Comparison of ENCODE assay signal across 28 cellular contexts in the genomic region with DNA sequence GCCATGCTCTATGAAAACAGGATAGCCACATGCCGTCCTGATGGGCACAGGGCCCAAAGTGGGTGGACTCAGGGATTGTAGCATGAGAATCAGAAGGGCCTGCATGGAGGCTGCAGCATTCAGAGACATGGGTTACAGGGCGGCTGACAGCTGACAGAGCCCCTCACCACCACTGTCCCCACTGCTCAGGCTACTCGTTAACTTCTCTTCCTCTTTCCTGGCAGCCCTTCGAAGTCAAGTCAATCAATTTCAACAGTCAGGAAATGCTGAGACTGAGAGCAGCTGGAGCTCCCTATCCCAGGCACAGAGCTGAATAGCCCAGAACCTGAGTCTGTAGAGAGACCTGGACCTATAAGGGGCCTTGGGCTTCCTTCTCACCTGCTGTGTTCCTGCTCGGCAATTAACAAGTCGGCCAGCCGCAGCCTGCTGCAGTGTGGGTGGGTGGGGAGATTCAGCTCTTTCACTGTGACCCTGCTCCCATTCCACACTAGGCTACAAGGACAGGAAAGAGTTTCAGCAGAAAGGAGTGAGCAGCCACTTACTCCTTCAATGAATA.
DNase-seq lines count a peak whose midpoint lies in the region; ATAC-seq, FAIRE-seq and TF ChIP-seq lines count a peak whose summit lies in the region.
"Had no signal": no experiment of that assay in that cellular context is flagged by ENCODE, and none has a peak within 500 bp of the region (broad histone marks: within the 10 kb centered on the region; RNA-seq: fewer than 3 reads in every experiment).

No MANE protein-coding gene starts in this region.

- H3K27ac ChIP-seq in H1 (ENCODE audit: low read depth, low read length), result no peak overlapping the region
- no peak overlapping the region for H3K27ac ChIP-seq in psoas muscle
- H3K27ac ChIP-seq: dorsolateral prefrontal cortex, heart left ventricle, left ventricle myocardium inferior, pancreas had no signal

- H2BK120ac ChIP-seq in H1 (replicated peaks; ENCODE audit: low read depth, low read length), result no peak overlapping the region

- H3K9me3 ChIP-seq in H1 (ENCODE audit: insufficient read depth in 2 of 2, low read depth in 1 of 2, low read length in 1 of 2), result no peaks in the 10 kb centered on the region
- H3K9me3 ChIP-seq in psoas muscle, result no peaks in the 10 kb centered on the region
- H3K9me3 ChIP-seq: heart left ventricle, left ventricle myocardium inferior, pancreas had no signal

- H4K5ac ChIP-seq in H1 (ENCODE audit: insufficient read length, low read depth, low read length), result no peak overlapping the region

- TF ChIP-seq CTCF in H1 (IDR thresholded peaks at IDR 0.05; ENCODE audit: control extremely low read depth in 1 of 3, insufficient read depth in 1 of 3, low read depth in 1 of 3, low read length in 3 of 3) (no peak), psoas muscle (IDR thresholded peaks at IDR 0.05) (no peak)

- H3K4me1 Mint-ChIP-seq in activated naive CD4-positive, alpha-beta T cell treated with anti-CD3 and anti-CD28 coated beads for 36 hours (ENCODE audit: low read depth), result peaks cover 4% of the 10 kb centered on the region
- H3K4me1 Mint-ChIP-seq: immature natural killer cell had no signal

- peak; percentile 48 for FAIRE-seq in GM12892 (lab: Jason Lieb, UNC)
- no peak for FAIRE-seq in H1 (lab: Jason Lieb, UNC)
- FAIRE-seq: pancreas, TTC549 had no signal

- H2BK5ac ChIP-seq in H1 (ENCODE audit: low read depth, low read length), result peak overlapping the region; percentile 45; the same call in 1 of the 2 replicates

- H3K4me1 ChIP-seq in H1 (replicated peaks in 1 of 4; ENCODE audit: control insufficient read depth in 3 of 4, insufficient read depth in 4 of 4, low read length in 3 of 4) (peaks cover 0 to 2% (median 0%) of the 10 kb centered on the region in 4 experiments; a peak in 1 of 7 replicates), psoas muscle (no peaks in the 10 kb centered on the region)
- H3K4me1 ChIP-seq: heart left ventricle, left ventricle myocardium inferior, pancreas had no signal

- peak overlapping the region; percentile 72; the same call in 1 of the 2 replicates for H2BK15ac ChIP-seq in H1 (ENCODE audit: low read length)

- H3K36me3 ChIP-seq in H1 (ENCODE audit: control insufficient read depth in 2 of 4, insufficient read depth in 4 of 4, low read length in 3 of 4), result no peaks in the 10 kb centered on the region
- H3K36me3 ChIP-seq in psoas muscle (ENCODE audit: insufficient read depth in 1 of 2, low read depth in 1 of 2), result no peaks in the 10 kb centered on the region
- H3K36me3 ChIP-seq: heart left ventricle, left ventricle myocardium inferior, pancreas had no signal

- no peak overlapping the region for H2AFZ ChIP-seq in H1 (ENCODE audit: low read length)

- H3K36me3 Mint-ChIP-seq in activated naive CD4-positive, alpha-beta T cell treated with anti-CD3 and anti-CD28 coated beads for 36 hours (ENCODE audit: low read depth), result no peaks in the 10 kb centered on the region
- H3K36me3 Mint-ChIP-seq: immature natural killer cell; mesothelial cell of epicardium; naive thymus-derived CD8-positive, alpha-beta T cell had no signal

- CTCF ChIA-PET in H1 (lab: Charles Lee; ENCODE audit: partially characterized antibody), result interaction anchor here (0.7 to 2.4 kb wide), 8 partner anchors 9 to 29 kb away, joined by 3 to 6 read pairs (median 4); no protein-coding TSS in a partner anchor
- CTCF ChIA-PET in activated naive CD4-positive, alpha-beta T cell treated with anti-CD3 and anti-CD28 coated beads for 36 hours (lab: Charles Lee), result interaction anchor here (0.6 to 1.5 kb wide), 2 partner anchors 40 to 96 kb away, joined by 4 to 5 read pairs; no protein-coding TSS in a partner anchor

- no peaks in the 10 kb centered on the region for H4K20me1 ChIP-seq in H1 (replicated peaks in 1 of 2; ENCODE audit: control insufficient read depth in 1 of 2, insufficient read depth in 2 of 2, low read length in 2 of 2)

- H3K23me2 ChIP-seq in H1 (ENCODE audit: low read depth, low read length), result no peaks in the 10 kb centered on the region

- no peak overlapping the region for H4K8ac ChIP-seq in H1 (ENCODE audit: extremely low read depth, insufficient read depth, low read length)

- no peak overlapping the region for H3K9ac ChIP-seq in H1 (replicated peaks in 1 of 4; ENCODE audit: extremely low read depth in 1 of 4, low read depth in 3 of 4, low read length in 3 of 4)

- no peak overlapping the region for H2BK12ac ChIP-seq in H1 (ENCODE audit: low read depth, low read length)

- no peak overlapping the region for H3K56ac ChIP-seq in H1 (replicated peaks; ENCODE audit: insufficient read length, low read depth, low read length)

- TF ChIP-seq RAD21 in H1 (IDR thresholded peaks at IDR 0.05 in 1 of 2, conservative IDR thresholded peaks at IDR 0.05 in 1 of 2; ENCODE audit: low read depth in 2 of 2, low read length in 2 of 2), result no peak

- H3K9me3 Mint-ChIP-seq in activated naive CD4-positive, alpha-beta T cell treated with anti-CD3 and anti-CD28 coated beads for 36 hours, result no peaks in the 10 kb centered on the region
- H3K9me3 Mint-ChIP-seq: immature natural killer cell; mesothelial cell of epicardium; naive thymus-derived CD8-positive, alpha-beta T cell had no signal

- H3K27ac Mint-ChIP-seq in activated naive CD4-positive, alpha-beta T cell treated with anti-CD3 and anti-CD28 coated beads for 36 hours, result no peak overlapping the region
- H3K27ac Mint-ChIP-seq: mesothelial cell of epicardium had no signal

- H3K14ac ChIP-seq in H1 (ENCODE audit: insufficient read length), result no peak overlapping the region

- WGBS in H1 (ENCODE audit: extremely low coverage in 1 of 2, insufficient coverage in 1 of 2, insufficient read length in 1 of 2, insufficient replicate concordance in 2 of 2, low coverage in 1 of 2, low lambda C conversion rate in 2 of 2, missing lambda C conversion rate in 1 of 2), 2 experiments, result 90% methylated on average over 7 of the region's 7 CpGs; no CpG with 5 or more reads in 1 of the 2 experiments
- 31 to 43% (median 41%) methylated on average over 7 of the region's 7 CpGs for WGBS in psoas muscle, 3 donors

- H2AK5ac ChIP-seq in H1 (ENCODE audit: low read depth, low read length), result no peak overlapping the region

- H3K4ac ChIP-seq in H1 (replicated peaks; ENCODE audit: insufficient read length, low read depth, low read length), result no peak overlapping the region

- H3K79me1 ChIP-seq in H1 (ENCODE audit: low read depth, low read length), result no peaks in the 10 kb centered on the region

- no peak overlapping the region for H3K4me3 Mint-ChIP-seq in activated naive CD4-positive, alpha-beta T cell treated with anti-CD3 and anti-CD28 coated beads for 36 hours
- H3K4me3 Mint-ChIP-seq: immature natural killer cell; mesothelial cell of epicardium; naive thymus-derived CD8-positive, alpha-beta T cell had no signal

- no peak overlapping the region for H3K4me2 ChIP-seq in H1 (ENCODE audit: insufficient read depth in 1 of 2, low read depth in 2 of 2, low read length in 2 of 2)

- no peak overlapping the region for H2BK20ac ChIP-seq in H1 (ENCODE audit: low read length)

- TF ChIP-seq POLR2A in GM12892 (IDR thresholded peaks at IDR 0.05; ENCODE audit: low read depth, low read length) (no peak), H1 (IDR thresholded peaks at IDR 0.05; ENCODE audit: control extremely low read depth in 1 of 2, low read depth in 2 of 2, low read length in 2 of 2) (no peak)

- no peak for TF ChIP-seq EP300 in H1 (IDR thresholded peaks at IDR 0.05; ENCODE audit: borderline replicate concordance in 1 of 2, low read depth in 2 of 2, low read length in 2 of 2)

- H3K79me2 ChIP-seq in H1 (ENCODE audit: control insufficient read depth in 1 of 2, insufficient read depth in 2 of 2, low read length in 2 of 2), result no peaks in the 10 kb centered on the region

- H3K27me3 Mint-ChIP-seq in activated naive CD4-positive, alpha-beta T cell treated with anti-CD3 and anti-CD28 coated beads for 36 hours (ENCODE audit: low read depth), result no peaks in the 10 kb centered on the region

- no peak overlapping the region for H3K4me3 ChIP-seq in H1 (ENCODE audit: extremely low read depth in 1 of 4, insufficient read depth in 2 of 4, low read depth in 3 of 4, low read length in 4 of 4)
- H3K4me3 ChIP-seq in psoas muscle, result no peak overlapping the region
- H3K4me3 ChIP-seq: dorsolateral prefrontal cortex, heart left ventricle, left ventricle myocardium inferior, pancreas had no signal

- peak; percentile 2 for DNase-seq in AG08395 (ENCODE audit: low spot score)
- DNase-seq in GM12892 (ENCODE audit: insufficient read length), result no peak
- peak; percentile 39 to 44 for DNase-seq in NOMO-1 (lab: John Stamatoyannopoulos, UW; ENCODE audit: unreplicated experiment in 2 of 2)
- DNase-seq in H1 (ENCODE audit: low read depth in 1 of 2, low spot score in 2 of 2), result no peak
- no peak for DNase-seq in activated naive CD4-positive, alpha-beta T cell treated with anti-CD3 and anti-CD28 coated beads for 36 hours
- no peak for DNase-seq in NCI-H82 treated with DMSO at 0.1 percent for 48 hours (lab: John Stamatoyannopoulos, UW; ENCODE audit: unreplicated experiment)
- no peak for DNase-seq in NCI-H2196 (lab: John Stamatoyannopoulos, UW; ENCODE audit: unreplicated experiment)
- DNase-seq in psoas muscle, result no peak
- DNase-seq: activated CD4-positive, alpha-beta T cell treated with anti-CD3 and anti-CD28 coated beads for 4 hours; activated naive CD4-positive, alpha-beta T cell treated with anti-CD3 and anti-CD28 coated beads, Interleukin-2, amount 50 U/mL, for 16 hours; C1 segment of cervical spinal cord; caudate nucleus; dorsolateral prefrontal cortex; heart left ventricle; immature natural killer cell; left ventricle myocardium inferior; naive thymus-derived CD8-positive, alpha-beta T cell; NCI-H1105 treated with DMSO at 0.1 percent for 48 hours; NCI-H2081 treated with DMSO at 0.1 percent for 48 hours; NCI-H524; OCI-M1; pancreas; SHP77; stimulated activated CD8-positive, alpha-beta memory T cell treated with anti-CD3 and anti-CD28 coated beads, Interleukin-4, amount 100 ng/mL, for 48 hours had no signal

- H3K23ac ChIP-seq in H1 (ENCODE audit: insufficient read length), result no peak overlapping the region

- intact Hi-C loops in activated naive CD4-positive, alpha-beta T cell treated with anti-CD3 and anti-CD28 coated beads for 36 hours (cut with micrococcal nuclease), result no loop called here
- intact Hi-C loops in psoas muscle (cut with DNase I), result no loop called here

- H3K27me3 ChIP-seq in H1 (replicated peaks in 1 of 4; ENCODE audit: control insufficient read depth in 3 of 4, extremely low read depth in 1 of 4, insufficient read depth in 3 of 4, low read length in 3 of 4), result no peaks in the 10 kb centered on the region
- no peaks in the 10 kb centered on the region for H3K27me3 ChIP-seq in psoas muscle (ENCODE audit: insufficient read depth in 3 of 3, low read length in 2 of 3)
- H3K27me3 ChIP-seq: dorsolateral prefrontal cortex, heart left ventricle, pancreas had no signal

- no peak overlapping the region for H4K91ac ChIP-seq in H1 (replicated peaks; ENCODE audit: insufficient read length, low read length)

- no peak for ATAC-seq in psoas muscle
- ATAC-seq: HCT116; naive thymus-derived CD8-positive, alpha-beta T cell; pancreas; sciatic nerve had no signal

- POLR2A ChIA-PET in H1 (lab: Charles Lee; ENCODE audit: partially characterized antibody), result interaction anchor here (1.4 to 9.0 kb wide), 3 partner anchors 10 to 16 kb away, joined by 3 to 73 read pairs (median 3); no protein-coding TSS in a partner anchor

- no peak overlapping the region for H3K18ac ChIP-seq in H1 (ENCODE audit: extremely low read depth, low read length)

TF ChIP-seq in H1, 55 proteins besides CTCF, POLR2A, EP300 and RAD21 (continues in another document):
- TF ChIP-seq CEBPB (IDR thresholded peaks at IDR 0.05; ENCODE audit: low read depth, low read length), result no peak

Comparison
In these comparisons a context has a peak if more than half of its experiments do, and no peak if none do; other contexts are left out.
1. DNase-seq: peak in AG08395 (single experiment) and NOMO-1 (2 of 2); none in GM12892 (single experiment), H1 (0 of 2), activated naive CD4-positive, alpha-beta T cell treated with anti-CD3 and anti-CD28 coated beads for 36 hours (single experiment), NCI-H82 treated with DMSO at 0.1 percent for 48 hours (single experiment), NCI-H2196 (single experiment) and psoas muscle (0 of 2).